ENCODE assay signal across 18 cellular contexts in the genomic region with DNA sequence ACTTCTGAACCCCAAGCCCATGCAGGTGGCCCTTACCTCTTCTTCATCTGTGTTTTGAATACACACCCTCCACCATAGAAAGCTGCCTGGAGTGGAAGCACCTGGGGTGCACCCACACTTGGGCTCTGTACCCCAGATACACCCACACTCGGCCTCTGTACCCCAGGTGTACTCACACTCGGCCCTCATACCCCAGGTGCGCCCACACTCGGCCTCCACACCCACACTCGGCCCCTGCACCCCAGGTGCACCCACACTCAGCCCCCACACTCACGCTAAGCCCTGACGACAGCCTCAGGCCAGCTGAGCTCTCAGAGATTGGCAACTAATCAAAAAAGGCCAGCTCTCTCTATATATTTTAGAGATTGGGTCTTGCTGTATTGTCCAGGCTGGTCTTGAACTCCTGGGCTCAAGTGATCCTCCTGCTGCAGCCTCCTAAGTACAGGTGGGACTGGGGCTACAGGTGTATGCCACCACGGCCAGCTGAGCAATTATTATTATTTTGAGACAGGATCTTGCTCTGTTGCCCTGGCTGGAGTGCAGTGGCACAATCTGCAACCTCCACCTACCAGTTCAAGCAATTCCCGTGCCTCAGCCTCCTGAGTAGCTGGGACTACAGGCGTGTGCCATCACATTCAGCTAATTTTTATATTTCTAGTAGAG.
"Had no signal": no experiment of that assay in that cellular context is flagged by ENCODE, and none has a peak within 500 bp of the region (broad histone marks: within the 10 kb centered on the region; RNA-seq: fewer than 3 reads in every experiment).

No MANE protein-coding gene starts in this region.

- H3K27me3 ChIP-seq: ascending aorta, breast epithelium, stomach, testis had no signal

- H3K9me3 ChIP-seq: ascending aorta, breast epithelium, prostate gland, stomach, testis had no signal

- H3K27me3 Mint-ChIP-seq: activated B cell treated with CpG ODN at 0.5 μM for 24 hours; activated CD4-positive, alpha-beta T cell treated with anti-CD3 and anti-CD28 coated beads, Interleukin-2, amount 10 ng/mL, durations not matched to agents 24 days and 14 days had no signal

- H3K4me1 ChIP-seq: ascending aorta, breast epithelium, testis had no signal

- H3K4me3 ChIP-seq: ascending aorta, breast epithelium, prostate gland, skin epidermis, stomach, testis had no signal

- H3K27ac ChIP-seq: ascending aorta, breast epithelium, epithelial cell of prostate, prostate gland, stomach, testis had no signal

- FAIRE-seq: frontal cortex, TTC549 had no signal

- H3K9me3 Mint-ChIP-seq: activated B cell treated with CpG ODN at 0.5 μM for 24 hours; activated CD4-positive, alpha-beta T cell treated with anti-CD3 and anti-CD28 coated beads, Interleukin-2, amount 10 ng/mL, durations not matched to agents 24 days and 14 days; nephron progenitor cell had no signal

- H3K4me3 Mint-ChIP-seq: activated B cell treated with CpG ODN at 0.5 μM for 24 hours; activated CD4-positive, alpha-beta T cell treated with anti-CD3 and anti-CD28 coated beads, Interleukin-2, amount 10 ng/mL, durations not matched to agents 24 days and 14 days; nephron progenitor cell had no signal

- H3K27ac Mint-ChIP-seq: activated B cell treated with CpG ODN at 0.5 μM for 24 hours had no signal

- H3K36me3 ChIP-seq: breast epithelium, prostate gland had no signal

- DNase-seq: activated B cell treated with CpG ODN at 0.5 μM for 24 hours; activated CD4-positive, alpha-beta T cell treated with anti-CD3 and anti-CD28 coated beads, Interleukin-2, amount 10 ng/mL, durations not matched to agents 24 days and 14 days; activated gamma-delta T cell; head of caudate nucleus; kidney glomerular epithelial cell; nephron progenitor cell; right cardiac atrium; stimulated activated CD4-positive, alpha-beta T cell treated with anti-CD3 and anti-CD28 coated beads, Interleukin-15, amount 100 ng/mL, for 24 hours; stimulated activated CD4-positive, alpha-beta T cell treated with anti-CD3 and anti-CD28 coated beads, Interleukin-4, amount 100 ng/mL, for 24 hours; stomach; testis had no signal
